ENCODE assay signal across 8 cellular contexts in genomic region chr10:72320676-72321247, GRCh38. TPM values are rescaled to one million over a fixed set of nuclear protein-coding genes. Genes with fewer than 3 reads are reported as not detected.
DNase-seq lines count a peak whose midpoint lies in the region; ATAC-seq and TF ChIP-seq lines count a peak whose summit lies in the region.

No MANE protein-coding gene starts in this region.

- H3K27me3 Mint-ChIP-seq in CD4-positive, alpha-beta memory T cell: no peaks in the 10 kb centered on the region
- no peaks in the 10 kb centered on the region for H3K27me3 Mint-ChIP-seq in activated CD4-positive, alpha-beta T cell treated with anti-CD3 and anti-CD28 coated beads, Interleukin-2, amount 10 ng/mL, durations not matched to agents 24 days and 14 days

- H3K4me3 Mint-ChIP-seq in CD4-positive, alpha-beta memory T cell: peak overlapping the region; percentile 33 to 86 (median 79)
- H3K4me3 Mint-ChIP-seq in activated CD4-positive, alpha-beta T cell treated with anti-CD3 and anti-CD28 coated beads, Interleukin-2, amount 10 ng/mL, durations not matched to agents 24 days and 14 days: peak overlapping the region; percentile 85

- peaks cover 93% of the 10 kb centered on the region for H3K4me1 ChIP-seq in CD4-positive, alpha-beta memory T cell (ENCODE audit: insufficient read depth, low read length)
- H3K4me1 ChIP-seq in mucosa of descending colon (ENCODE audit: low read depth) (peaks cover 38% of the 10 kb centered on the region), subcutaneous abdominal adipose tissue (ENCODE audit: control insufficient read depth in 5 of 5, insufficient read depth in 5 of 5, low read length in 5 of 5) (peaks cover 19 to 81% (median 70%) of the 10 kb centered on the region in 5 donors)

- POLR2A ChIA-PET in CD4-positive, alpha-beta memory T cell (lab: Charles Lee; ENCODE audit: partially characterized antibody): interaction anchor here (1.1 to 13.9 kb wide), 15 partner anchors 9 to 775 kb away, joined by 3 to 368 read pairs (median 19); partner anchors contain the start of genes ANAPC16, ASCC1, DDIT4 and DNAJB12

- peaks cover 48 to 88% (median 70%) of the 10 kb centered on the region in 4 donors for H3K4me1 Mint-ChIP-seq in CD4-positive, alpha-beta memory T cell
- H3K4me1 Mint-ChIP-seq in activated CD4-positive, alpha-beta T cell treated with anti-CD3 and anti-CD28 coated beads, Interleukin-2, amount 10 ng/mL, durations not matched to agents 24 days and 14 days: peaks cover 55% of the 10 kb centered on the region

- H3K27ac ChIP-seq in CD4-positive, alpha-beta memory T cell (ENCODE audit: low read depth, low read length): peak overlapping the region; percentile 89
- peak overlapping the region; percentile 91 for H3K27ac ChIP-seq in subcutaneous abdominal adipose tissue (ENCODE audit: low read depth, low read length)

- no peaks in the 10 kb centered on the region for H3K9me3 ChIP-seq in CD4-positive, alpha-beta memory T cell (ENCODE audit: control insufficient read depth in 1 of 2, low read length in 2 of 2)
- H3K9me3 ChIP-seq in mucosa of descending colon (no peaks in the 10 kb centered on the region), subcutaneous abdominal adipose tissue (ENCODE audit: control insufficient read depth in 5 of 5, low read length in 5 of 5) (no peaks in the 10 kb centered on the region)

- no peak overlapping the region for H3K4me3 ChIP-seq in CD4-positive, alpha-beta memory T cell (ENCODE audit: low read length in 2 of 2)
- no peak overlapping the region for H3K4me3 ChIP-seq in mucosa of descending colon
- peak overlapping the region in 2 of 5 donors; percentile 6 to 37 for H3K4me3 ChIP-seq in subcutaneous abdominal adipose tissue (ENCODE audit: low read depth in 1 of 5, low read length in 5 of 5)

- no peaks in the 10 kb centered on the region for H3K36me3 Mint-ChIP-seq in CD4-positive, alpha-beta memory T cell
- no peaks in the 10 kb centered on the region for H3K36me3 Mint-ChIP-seq in activated CD4-positive, alpha-beta T cell treated with anti-CD3 and anti-CD28 coated beads, Interleukin-2, amount 10 ng/mL, durations not matched to agents 24 days and 14 days (ENCODE audit: low read depth)

- peak overlapping the region in 4 of 5 donors; percentile 17 to 64 (median 48) for H3K9ac ChIP-seq in subcutaneous abdominal adipose tissue (ENCODE audit: low read length in 5 of 5)

- no peaks in the 10 kb centered on the region for H3K9me3 Mint-ChIP-seq in CD4-positive, alpha-beta memory T cell
- H3K9me3 Mint-ChIP-seq in activated CD4-positive, alpha-beta T cell treated with anti-CD3 and anti-CD28 coated beads, Interleukin-2, amount 10 ng/mL, durations not matched to agents 24 days and 14 days: no peaks in the 10 kb centered on the region

- H3K36me3 ChIP-seq in CD4-positive, alpha-beta memory T cell (ENCODE audit: insufficient read depth, low read length): no peaks in the 10 kb centered on the region
- H3K36me3 ChIP-seq in mucosa of descending colon (ENCODE audit: low read depth) (no peaks in the 10 kb centered on the region), subcutaneous abdominal adipose tissue (ENCODE audit: control insufficient read depth in 5 of 5, insufficient read depth in 5 of 5, low read length in 5 of 5) (no peaks in the 10 kb centered on the region)

- peak overlapping the region; percentile 96 to 99 (median 99) for H3K27ac Mint-ChIP-seq in CD4-positive, alpha-beta memory T cell
- H3K27ac Mint-ChIP-seq in activated CD4-positive, alpha-beta T cell treated with anti-CD3 and anti-CD28 coated beads, Interleukin-2, amount 10 ng/mL, durations not matched to agents 24 days and 14 days: peak overlapping the region; percentile 99

- CTCF ChIA-PET in CD4-positive, alpha-beta memory T cell (lab: Charles Lee; ENCODE audit: partially characterized antibody): interaction anchor here (0.8 to 5.7 kb wide), 8 partner anchors 14 to 272 kb away, joined by 3 to 51 read pairs (median 4); partner anchors contain the start of genes ANAPC16, ASCC1 and DDIT4

- peak; percentile 51 for ATAC-seq in GM19324 (IDR thresholded peaks at IDR 0.05; ENCODE audit: low FRiP score, unreplicated experiment)
- peak; percentile 71 for ATAC-seq in HG03342 (IDR thresholded peaks at IDR 0.05; ENCODE audit: unreplicated experiment)
- peak; percentile 58 for ATAC-seq in mucosa of descending colon

- intact Hi-C loops in CD4-positive, alpha-beta memory T cell (cut with micrococcal nuclease): no loop called here
- intact Hi-C loops in activated CD4-positive, alpha-beta T cell treated with anti-CD3 and anti-CD28 coated beads, Interleukin-2, amount 10 ng/mL, durations not matched to agents 24 days and 14 days (cut with micrococcal nuclease): loop anchor here (1.0 to 5.0 kb wide), 7 partner anchors 11 to 103 kb away; partner anchors contain the start of genes ANAPC16 and ASCC1
- intact Hi-C loops in mucosa of descending colon (cut with DNase I, micrococcal nuclease): no loop called here

- DNase-seq in CD4-positive, alpha-beta memory T cell: peak in 1 of 5 donors; percentile 87
- DNase-seq in NCI-H524 (lab: John Stamatoyannopoulos, UW) (peak; percentile 86 to 93), mucosa of descending colon (peak in 2 of 3 donors; percentile 58 to 84)
- DNase-seq in activated CD4-positive, alpha-beta T cell treated with anti-CD3 and anti-CD28 coated beads, Interleukin-2, amount 10 ng/mL, durations not matched to agents 24 days and 14 days: peak; percentile 87
- peak; percentile 58 for DNase-seq in effector CD4-positive, alpha-beta T cell

- H3K27me3 ChIP-seq in CD4-positive, alpha-beta memory T cell (ENCODE audit: insufficient read depth, low read length): no peaks in the 10 kb centered on the region
- no peaks in the 10 kb centered on the region for H3K27me3 ChIP-seq in subcutaneous abdominal adipose tissue (ENCODE audit: control insufficient read depth in 5 of 5, insufficient read depth in 4 of 5, low read length in 5 of 5)

- TF ChIP-seq CTCF in mucosa of descending colon (IDR thresholded peaks at IDR 0.05): no peak

RNA-seq across cellular contexts. Expression of gene DNAJB12, which starts 34.0 kb away (rescaled TPM):
- 10 to 100 TPM; 26.3 to 26.7 TPM for total RNA-seq in CD4-positive, alpha-beta memory T cell
- 10 to 100 TPM; 13.4 to 26.2 TPM for polyA plus RNA-seq in CD4-positive, alpha-beta memory T cell
- total RNA-seq in activated CD4-positive, alpha-beta T cell treated with anti-CD3 and anti-CD28 coated beads, Interleukin-2, amount 10 ng/mL, durations not matched to agents 24 days and 14 days: 32.5 and 35.1 TPM in 2 replicates
- total RNA-seq in mucosa of descending colon: 10 to 100 TPM; 37.0 to 38.9 (median 37.7) TPM

RNA-seq across cellular contexts. Expression of gene DDIT4, which starts 47.0 kb away (rescaled TPM):
- 10 to 100 TPM; 23.1 to 24.5 TPM for total RNA-seq in CD4-positive, alpha-beta memory T cell
- polyA plus RNA-seq in CD4-positive, alpha-beta memory T cell: 100 to 1,000 TPM; 154 to 635 TPM
- total RNA-seq in activated CD4-positive, alpha-beta T cell treated with anti-CD3 and anti-CD28 coated beads, Interleukin-2, amount 10 ng/mL, durations not matched to agents 24 days and 14 days: 260 and 271 TPM in 2 replicates
- total RNA-seq in mucosa of descending colon: 100 to 1,000 TPM in 1 of 3 donors, 10 to 100 TPM in 2; 32.9 to 142 (median 49.6) TPM
